ENCODE assay signal across 24 cellular contexts in genomic region chr14:102909911-102910310, GRCh38.
"Had no signal": no experiment of that assay in that cellular context is flagged by ENCODE, and none has a peak within 500 bp of the region (broad histone marks: within the 10 kb centered on the region; RNA-seq: fewer than 3 reads in every experiment).

No MANE protein-coding gene starts in this region.

- H3K79me2 ChIP-seq: parathyroid adenoma had no signal

- H3K4me1 Mint-ChIP-seq: endodermal cell, neural crest cell had no signal

- H3K4me1 ChIP-seq: parathyroid adenoma, uterus had no signal

- H2AFZ ChIP-seq: parathyroid adenoma had no signal

- H3K27me3 Mint-ChIP-seq: dendritic cell treated with granulocyte-macrophage colony-stimulating factor and Interleukin-4, amounts not matched to agents 40 ng/mL and 50 ng/mL, for 4 days; naive thymus-derived CD8-positive, alpha-beta T cell; stimulated activated naive CD8-positive, alpha-beta T cell treated with anti-CD3 and anti-CD28 coated beads, Interleukin-15, Interleukin-2, amounts not matched to agents 100 ng/mL and 50 ng/mL, for 24 hours; T-helper 17 cell; type B pancreatic cell had no signal

- H3K36me3 ChIP-seq: uterus had no signal

- H3K9me3 ChIP-seq: uterus had no signal

- H3K4me3 ChIP-seq: uterus had no signal

- H3K9me3 Mint-ChIP-seq: activated naive CD4-positive, alpha-beta T cell treated with anti-CD3 and anti-CD28 coated beads for 36 hours; activated T-helper 1 cell treated with anti-CD3 and anti-CD28 coated beads, Interleukin-12 subunit alpha, Interleukin-12 subunit beta, Interleukin-2, Interleukin-4 antibody, amounts not matched to agents 30 ng/mL and 10 ng/mL and 1 ng/mL, durations not matched to agents 14 hours and 24 hours and 36 hours; dendritic cell treated with granulocyte-macrophage colony-stimulating factor and Interleukin-4, amounts not matched to agents 40 ng/mL and 50 ng/mL, for 4 days; naive thymus-derived CD8-positive, alpha-beta T cell; neural crest cell; stimulated activated naive CD8-positive, alpha-beta T cell treated with anti-CD3 and anti-CD28 coated beads, Interleukin-15, Interleukin-2, amounts not matched to agents 100 ng/mL and 50 ng/mL, for 24 hours; type B pancreatic cell had no signal

- H3K27me3 ChIP-seq: uterus had no signal

- H3K4me3 Mint-ChIP-seq: activated naive CD4-positive, alpha-beta T cell treated with anti-CD3 and anti-CD28 coated beads for 36 hours; activated T-helper 1 cell treated with anti-CD3 and anti-CD28 coated beads, Interleukin-12 subunit alpha, Interleukin-12 subunit beta, Interleukin-2, Interleukin-4 antibody, amounts not matched to agents 30 ng/mL and 10 ng/mL and 1 ng/mL, durations not matched to agents 14 hours and 24 hours and 36 hours; dendritic cell treated with granulocyte-macrophage colony-stimulating factor and Interleukin-4, amounts not matched to agents 40 ng/mL and 50 ng/mL, for 4 days; endodermal cell; naive thymus-derived CD8-positive, alpha-beta T cell; neural crest cell; stimulated activated naive CD8-positive, alpha-beta T cell treated with anti-CD3 and anti-CD28 coated beads, Interleukin-15, Interleukin-2, amounts not matched to agents 100 ng/mL and 50 ng/mL, for 24 hours; T-helper 17 cell; type B pancreatic cell had no signal

- H3K27ac Mint-ChIP-seq: activated T-helper 1 cell treated with anti-CD3 and anti-CD28 coated beads, Interleukin-12 subunit alpha, Interleukin-12 subunit beta, Interleukin-2, Interleukin-4 antibody, amounts not matched to agents 30 ng/mL and 10 ng/mL and 1 ng/mL, durations not matched to agents 14 hours and 24 hours and 36 hours; dendritic cell treated with granulocyte-macrophage colony-stimulating factor and Interleukin-4, amounts not matched to agents 40 ng/mL and 50 ng/mL, for 4 days; endodermal cell; T-helper 17 cell; type B pancreatic cell had no signal

- ATAC-seq: activated CD4-positive, CD25-positive, alpha-beta regulatory T cell treated with anti-CD3 and anti-CD28 coated beads, Interleukin-2, amount 50 U/mL, for 24 hours; esophagus mucosa; naive thymus-derived CD8-positive, alpha-beta T cell; right cardiac atrium; T-helper 17 cell had no signal

- DNase-seq: activated naive CD4-positive, alpha-beta T cell treated with anti-CD3 and anti-CD28 coated beads for 36 hours; activated T-cell treated with anti-CD3 and anti-CD28 coated beads for 4 hours; amniotic stem cell; central memory CD4-positive, alpha-beta T cell; endodermal cell; foreskin fibroblast; hippocampal formation; midbrain; naive thymus-derived CD8-positive, alpha-beta T cell; nucleus accumbens; stimulated activated CD4-positive, alpha-beta T cell treated with anti-CD3 and anti-CD28 coated beads, Interleukin-2, amount 100 ng/mL, for 48 hours; T-helper 17 cell; T1000; uterus; WERI-Rb-1 had no signal

- H3K27ac ChIP-seq: parathyroid adenoma, uterus, WERI-Rb-1 had no signal

- H3K9ac ChIP-seq: parathyroid adenoma had no signal
